Comparison of ENCODE assay signal across 8 cellular contexts in genomic region chr11:103959279-103959930, GRCh38.
DNase-seq lines count a peak whose midpoint lies in the region; ATAC-seq, FAIRE-seq and TF ChIP-seq lines count a peak whose summit lies in the region.

No MANE protein-coding gene starts in this region.

- H3K27me3 ChIP-seq in HepG2 (ENCODE audit: control insufficient read depth in 1 of 2, insufficient read depth in 2 of 2, low read length in 2 of 2) = no peaks in the 10 kb centered on the region

- no peak overlapping the region for H3K4me2 ChIP-seq in HepG2 (ENCODE audit: low read depth, low read length)

- H3K27ac ChIP-seq in HepG2 (ENCODE audit: extremely low read length, insufficient read depth, low read length) = no peak overlapping the region

- no TSS peak for BruUV-seq in HepG2 (replicated peaks; lab: Mats Ljungman, UMichigan)

- 4% methylated on average over 2 of the region's 2 CpGs for WGBS in HepG2 (ENCODE audit: low lambda C conversion rate)

- intact Hi-C loops in HepG2 (cut with micrococcal nuclease; ENCODE audit: unreplicated experiment) = no loop called here

- in situ Hi-C loops in astrocyte of the cerebellum (cut with HindIII; ENCODE audit: low sequenced_read_pairs) (no loop called here), HepG2 (cut with HindIII; ENCODE audit: extremely low pct_ligation_motif_present, low pct_unique_long_range_greater_than_20kb) (no loop called here), G401 (cut with HindIII; ENCODE audit: low sequenced_read_pairs) (no loop called here)

- no peaks in the 10 kb centered on the region for H3K4me1 ChIP-seq in HepG2 (ENCODE audit: insufficient read depth, low read length)

- ATAC-seq in HG03342 (IDR thresholded peaks at IDR 0.05; ENCODE audit: unreplicated experiment) (peak; percentile 99), HepG2 (no peak)

- H3K36me3 ChIP-seq in HepG2 (replicated peaks in 1 of 2; ENCODE audit: control insufficient read depth in 1 of 2, insufficient read depth in 2 of 2, low read length in 2 of 2) = no peaks in the 10 kb centered on the region

- no peaks in the 10 kb centered on the region for H3K79me2 ChIP-seq in HepG2 (ENCODE audit: insufficient read depth, low read length)

- POLR2A ChIA-PET in HepG2 (lab: Yijun Ruan, JAX) = no interaction called here

- H3K4me3 ChIP-seq in astrocyte of the cerebellum (ENCODE audit: low read depth, low read length) (no peak overlapping the region), HepG2 (replicated peaks in 1 of 3; ENCODE audit: insufficient read depth in 1 of 3, low read depth in 2 of 3, low read length in 3 of 3) (no peak overlapping the region)

- H2AFZ ChIP-seq in HepG2 (ENCODE audit: low read length) = no peak overlapping the region

- TF ChIP-seq EP300 in HepG2 (IDR thresholded peaks at IDR 0.05; ENCODE audit: low read depth in 2 of 2, low read length in 2 of 2) (no peak), HepG2 (CRISPR knock-in tag; IDR thresholded peaks at IDR 0.05; ENCODE audit: borderline replicate concordance) (no peak)

- no peak overlapping the region for H3K9ac ChIP-seq in HepG2 (ENCODE audit: insufficient read depth, low read depth, low read length)

- CTCF ChIA-PET in HepG2 (lab: Yijun Ruan, JAX; ENCODE audit: low intra/inter-chr PET ratio, low total read pairs) = no interaction called here

- no peak for TF ChIP-seq RAD21 in HepG2 (CRISPR knock-in tag; IDR thresholded peaks at IDR 0.05)

- DNase-seq in EH (ENCODE audit: low read depth) (peak; percentile 81), GM20000 (ENCODE audit: low spot score) (peak; percentile 54), astrocyte of the cerebellum (ENCODE audit: low read depth) (peak; percentile 84), HepG2 (ENCODE audit: low spot score) (no peak), G401 (ENCODE audit: low spot score) (no peak), hepatic stellate cell (ENCODE audit: low spot score) (no peak)
- no peak for DNase-seq in activated CD8-positive, alpha-beta memory T cell treated with anti-CD3 and anti-CD28 coated beads, Interleukin-2, amount 50 U/mL, for 4 hours

- H3K9me3 ChIP-seq in HepG2 (ENCODE audit: low read length) = peaks cover 9% of the 10 kb centered on the region; the same call in 1 of the 2 replicates

- no peaks in the 10 kb centered on the region for H4K20me1 ChIP-seq in HepG2 (ENCODE audit: insufficient read depth, low read length)

- no peak for TF ChIP-seq POLR2A in HepG2 (IDR thresholded peaks at IDR 0.05; ENCODE audit: insufficient read depth in 1 of 2, low read depth in 2 of 2, low read length in 2 of 2)

- no peak for FAIRE-seq in HepG2 (lab: Jason Lieb, UNC)

- TF ChIP-seq CTCF in GM20000 (IDR thresholded peaks at IDR 0.05; ENCODE audit: extremely low read depth, missing control alignments) (no peak), astrocyte of the cerebellum (IDR thresholded peaks at IDR 0.05; ENCODE audit: low read depth, low read length, missing control alignments) (no peak), HepG2 (CRISPR knock-in tag; IDR thresholded peaks at IDR 0.05) (no peak)

TF ChIP-seq in HepG2, 621 proteins besides CTCF, POLR2A, EP300 and RAD21:
- TF ChIP-seq MEIS1 (CRISPR knock-in tag; IDR thresholded peaks at IDR 0.05; ENCODE audit: borderline replicate concordance) = no peak
- TF ChIP-seq MBNL3 (CRISPR knock-in tag; conservative IDR thresholded peaks at IDR 0.05) = no peak
- TF ChIP-seq ZKSCAN8 (CRISPR knock-in tag; IDR thresholded peaks at IDR 0.05; ENCODE audit: borderline replicate concordance) = no peak
- TF ChIP-seq ZNF20 (CRISPR knock-in tag; IDR thresholded peaks at IDR 0.05) = no peak
TF ChIP-seq in HepG2: peak in this region for 0.

Comparison
In these comparisons a context has a peak if more than half of its experiments do, and no peak if none do; other contexts are left out.
1. DNase-seq: peak in EH (single experiment), GM20000 (single experiment) and astrocyte of the cerebellum (single experiment); none in activated CD8-positive, alpha-beta memory T cell treated with anti-CD3 and anti-CD28 coated beads, Interleukin-2, amount 50 U/mL, for 4 hours (single experiment), HepG2 (single experiment), G401 (single experiment) and hepatic stellate cell (single experiment).